8 cellular contexts compared by ENCODE assay signal in the genomic region with DNA sequence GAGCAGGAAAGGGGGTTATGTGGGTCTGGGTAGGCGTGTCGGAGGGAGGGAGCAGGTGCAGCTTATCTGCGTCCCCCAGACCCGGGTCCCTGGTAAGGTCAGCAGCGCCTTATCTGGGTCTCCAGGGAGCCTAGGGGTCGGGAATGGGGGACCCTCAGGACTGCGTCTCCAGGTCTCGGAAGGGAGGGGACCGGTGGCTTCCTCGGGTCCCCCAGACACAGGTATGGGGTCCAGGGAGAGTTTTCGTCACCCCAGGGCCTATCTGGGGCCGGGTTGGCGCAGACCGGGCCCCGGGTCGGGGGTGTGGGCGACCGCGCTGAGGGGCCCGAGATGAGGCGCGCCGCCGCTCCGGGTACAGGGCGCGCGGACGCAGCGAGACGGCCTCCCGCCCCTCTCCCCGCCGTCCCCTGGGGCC. TPM values are rescaled to one million over a fixed set of nuclear protein-coding genes. Genes with fewer than 3 reads are reported as not detected.
A peak's percentile ranks its signal among the peaks of the same experiment; 100 is the strongest.
DNase-seq lines count a peak whose midpoint lies in the region; ATAC-seq lines count a peak whose summit lies in the region.

No MANE protein-coding gene starts in this region.

- H3K4me1 Mint-ChIP-seq in activated T-cell treated with anti-CD3 and anti-CD28 coated beads, Interleukin-2, amount 50 U/mL, for 4 hours (ENCODE audit: low read depth): peaks cover 74% of the 10 kb centered on the region
- peaks cover 63% of the 10 kb centered on the region for H3K4me1 Mint-ChIP-seq in activated naive CD8-positive, alpha-beta T cell treated with anti-CD3 and anti-CD28 coated beads for 36 hours

- no peak for DNase-seq in activated T-cell treated with anti-CD3 and anti-CD28 coated beads, Interleukin-2, amount 50 U/mL, for 4 hours
- DNase-seq in activated T-cell treated with anti-CD3 and anti-CD28 coated beads, Interleukin-2, amount 50 U/mL, for 1 hour: no peak
- DNase-seq in activated naive CD8-positive, alpha-beta T cell treated with anti-CD3 and anti-CD28 coated beads for 36 hours: no peak
- DNase-seq in left colon: no peak
- DNase-seq in substantia nigra (lab: John Stamatoyannopoulos, UW): peak in 2 of 49 donors; percentile 32
- DNase-seq in RKO (ENCODE audit: low spot score): no peak
- DNase-seq in NCI-H1417 treated with DMSO at 0.1 percent for 48 hours (lab: John Stamatoyannopoulos, UW): no peak

- peak; percentile 7 to 8 for ATAC-seq in activated T-cell treated with anti-CD3 and anti-CD28 coated beads, Interleukin-2, amount 50 U/mL, for 4 hours
- ATAC-seq in HG03175 (IDR thresholded peaks at IDR 0.05; ENCODE audit: unreplicated experiment): peak; percentile 23
- peak; percentile 4 for ATAC-seq in left colon

- no peaks in the 10 kb centered on the region for H3K27me3 Mint-ChIP-seq in activated T-cell treated with anti-CD3 and anti-CD28 coated beads, Interleukin-2, amount 50 U/mL, for 4 hours (ENCODE audit: low read depth)
- no peaks in the 10 kb centered on the region for H3K27me3 Mint-ChIP-seq in activated naive CD8-positive, alpha-beta T cell treated with anti-CD3 and anti-CD28 coated beads for 36 hours

- peak overlapping the region; percentile 99 for H3K4me3 Mint-ChIP-seq in activated T-cell treated with anti-CD3 and anti-CD28 coated beads, Interleukin-2, amount 50 U/mL, for 4 hours
- H3K4me3 Mint-ChIP-seq in activated naive CD8-positive, alpha-beta T cell treated with anti-CD3 and anti-CD28 coated beads for 36 hours: peak overlapping the region; percentile 100

- intact Hi-C loops in left colon (cut with DNase I, micrococcal nuclease): no loop called here

- H3K27ac ChIP-seq in substantia nigra (ENCODE audit: low read depth, low read length, poor library complexity, severe bottlenecking): peak overlapping the region; percentile 67

- peaks cover 67% of the 10 kb centered on the region for H3K36me3 Mint-ChIP-seq in activated T-cell treated with anti-CD3 and anti-CD28 coated beads, Interleukin-2, amount 50 U/mL, for 4 hours (ENCODE audit: insufficient read depth)
- H3K36me3 Mint-ChIP-seq in activated naive CD8-positive, alpha-beta T cell treated with anti-CD3 and anti-CD28 coated beads for 36 hours: peaks cover 86% of the 10 kb centered on the region

- no peaks in the 10 kb centered on the region for H3K9me3 Mint-ChIP-seq in activated T-cell treated with anti-CD3 and anti-CD28 coated beads, Interleukin-2, amount 50 U/mL, for 4 hours
- no peaks in the 10 kb centered on the region for H3K9me3 Mint-ChIP-seq in activated naive CD8-positive, alpha-beta T cell treated with anti-CD3 and anti-CD28 coated beads for 36 hours

- peak overlapping the region; percentile 98 for H3K27ac Mint-ChIP-seq in activated naive CD8-positive, alpha-beta T cell treated with anti-CD3 and anti-CD28 coated beads for 36 hours

RNA-seq across cellular contexts. Expression of a gene that starts 0.3 kb away (rescaled TPM):
- total RNA-seq in activated T-cell treated with anti-CD3 and anti-CD28 coated beads, Interleukin-2, amount 50 U/mL, for 4 hours: 100 to 1,000 TPM; 140 to 173 (median 151) TPM
- total RNA-seq in activated naive CD8-positive, alpha-beta T cell treated with anti-CD3 and anti-CD28 coated beads for 36 hours: 10 to 100 TPM; 86.9 to 87.2 TPM
- 10 to 100 TPM; 13.4 to 28.0 TPM for total RNA-seq in left colon

RNA-seq across cellular contexts. Expression of a gene that starts 0.5 kb away (rescaled TPM):
- total RNA-seq in activated T-cell treated with anti-CD3 and anti-CD28 coated beads, Interleukin-2, amount 50 U/mL, for 4 hours: 100 to 1,000 TPM in 1 of 3 donors, 10 to 100 TPM in 2; 85.6 to 113 (median 95.7) TPM
- total RNA-seq in activated naive CD8-positive, alpha-beta T cell treated with anti-CD3 and anti-CD28 coated beads for 36 hours: 10 to 100 TPM; 64.0 to 65.7 TPM
- 10 to 100 TPM; 36.6 to 63.2 TPM for total RNA-seq in left colon
